ENCODE assay signal across 16 cellular contexts in the genomic region with DNA sequence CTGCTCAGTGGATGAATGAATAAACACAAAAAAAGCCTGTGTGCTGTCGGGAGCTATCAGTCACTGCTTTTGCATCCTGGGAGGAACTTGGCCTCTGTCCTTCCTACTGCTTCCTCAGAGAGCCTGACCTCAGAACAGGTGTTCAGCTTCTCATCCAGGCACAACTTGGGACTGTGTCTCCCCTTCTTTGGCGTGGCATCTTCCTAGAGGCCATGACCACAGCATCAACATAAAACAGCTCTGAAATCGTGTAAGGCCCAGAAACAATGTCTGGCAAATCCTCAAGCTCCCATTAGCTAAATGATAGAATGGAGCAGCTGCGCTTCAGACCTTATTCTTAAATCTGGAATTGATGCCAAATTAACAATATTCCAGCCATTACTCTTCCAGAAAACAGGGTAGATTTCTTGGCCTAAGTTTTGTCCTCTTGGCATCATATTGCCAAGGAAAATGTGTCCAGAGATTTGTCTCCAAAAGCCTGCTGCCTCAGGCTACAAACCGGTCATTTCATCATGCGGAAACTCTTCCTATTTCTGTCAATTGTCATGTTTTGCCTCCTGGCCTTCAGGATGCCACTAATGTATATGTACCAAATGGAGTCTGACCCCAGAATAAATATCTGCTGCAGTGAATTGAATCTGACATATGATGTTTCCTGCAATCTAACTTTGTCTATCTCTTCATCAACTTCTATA. TPM values are rescaled to one million over a fixed set of nuclear protein-coding genes. Genes with fewer than 3 reads are reported as not detected.
A peak's percentile ranks its signal among the peaks of the same experiment; 100 is the strongest.
DNase-seq lines count a peak whose midpoint lies in the region; ATAC-seq and TF ChIP-seq lines count a peak whose summit lies in the region.
"Had no signal": no experiment of that assay in that cellular context is flagged by ENCODE, and none has a peak within 500 bp of the region (broad histone marks: within the 10 kb centered on the region; RNA-seq: fewer than 3 reads in every experiment).

No MANE protein-coding gene starts in this region.

- DNase-seq in BE2C (peak; percentile 37), PC-3 (no peak), cerebellar cortex (ENCODE audit: low spot score) (peak; percentile 78), DMS79 treated with DMSO at 0.1 percent for 48 hours (lab: John Stamatoyannopoulos, UW) (no peak), ovary (no peak), HT-29 (ENCODE audit: low spot score) (no peak)
- DNase-seq in activated CD4-positive, alpha-beta T cell treated with anti-CD3 and anti-CD28 coated beads for 4 hours, result no peak
- DNase-seq: activated CD4-positive, CD25-positive, alpha-beta regulatory T cell treated with anti-CD3 and anti-CD28 coated beads, Interleukin-2, amount 50 U/mL, for 72 hours; effector CD4-positive, alpha-beta T cell; heart right ventricle; KG1; left ventricle myocardium inferior; NCI-H2081 had no signal

- H3K9me2 ChIP-seq in PC-3 (replicated peaks; ENCODE audit: low read length), result no peaks in the 10 kb centered on the region

- no TSS peak for BruUV-seq in PC-3 (replicated peaks; lab: Mats Ljungman, UMichigan)

- TF ChIP-seq CTCF in BE2C (IDR thresholded peaks at IDR 0.05; ENCODE audit: low read depth, low read length), result no peak
- no peak for TF ChIP-seq CTCF in PC-3 (conservative IDR thresholded peaks at IDR 0.05; ENCODE audit: low read depth, low read length)
- no peak for TF ChIP-seq CTCF in nephron (IDR thresholded peaks at IDR 0.05; ENCODE audit: unreplicated experiment in 3 of 3)
- TF ChIP-seq CTCF in ovary (IDR thresholded peaks at IDR 0.05), result no peak

- H3K4me2 ChIP-seq in PC-3 (ENCODE audit: low read length), result peak overlapping the region; percentile 71
- H3K4me2 ChIP-seq: neural progenitor cell had no signal

- H3K9me3 ChIP-seq in BE2C (no peaks in the 10 kb centered on the region), PC-3 (ENCODE audit: low read length) (no peaks in the 10 kb centered on the region), ovary (no peaks in the 10 kb centered on the region)
- H3K9me3 ChIP-seq: heart right ventricle, left ventricle myocardium inferior, tibial nerve had no signal

- no peaks in the 10 kb centered on the region for H3K36me3 Mint-ChIP-seq in nephron (ENCODE audit: low read depth)
- H3K36me3 Mint-ChIP-seq: neural progenitor cell had no signal

- 0 out of 2 replicates have a peak overlapping the region, but pooled peaks have one; percentile 28 for H2AFZ ChIP-seq in PC-3 (ENCODE audit: low read length)
- H2AFZ ChIP-seq: neural progenitor cell had no signal

- intact Hi-C loops in PC-3 (cut with micrococcal nuclease), result no loop called here
- intact Hi-C loops in ovary (cut with DNase I), result no loop called here

- peaks cover 11% of the 10 kb centered on the region for H3F3A ChIP-seq in PC-3 (ENCODE audit: low read length, unreplicated experiment)

- H3K27me3 ChIP-seq in BE2C, result no peaks in the 10 kb centered on the region
- H3K27me3 ChIP-seq in PC-3 (ENCODE audit: low read length), result no peaks in the 10 kb centered on the region
- no peaks in the 10 kb centered on the region for H3K27me3 ChIP-seq in ovary
- H3K27me3 ChIP-seq: neural progenitor cell, tibial nerve had no signal

- peaks cover 14% of the 10 kb centered on the region for H3K4me1 ChIP-seq in BE2C
- peaks cover 45% of the 10 kb centered on the region for H3K4me1 ChIP-seq in PC-3 (ENCODE audit: insufficient read depth, low read length)
- H3K4me1 ChIP-seq in ovary (ENCODE audit: insufficient read depth), result peaks cover 3% of the 10 kb centered on the region
- H3K4me1 ChIP-seq: left ventricle myocardium inferior, neural progenitor cell had no signal

- peak overlapping the region; percentile 84 for H3K9ac ChIP-seq in PC-3 (ENCODE audit: low read length)
- H3K9ac ChIP-seq: neural progenitor cell had no signal

- CTCF ChIA-PET in PC-3 (lab: Charles Lee), result interaction anchor here (0.9 to 1.1 kb wide), 2 partner anchors 8 to 96 kb away, joined by 4 to 5 read pairs; no protein-coding TSS in a partner anchor

- no peak for ATAC-seq in PC-3
- ATAC-seq: heart right ventricle had no signal

- H3K79me2 ChIP-seq in PC-3 (ENCODE audit: low read length), result no peaks in the 10 kb centered on the region

- H3K36me3 ChIP-seq in BE2C (no peaks in the 10 kb centered on the region), PC-3 (ENCODE audit: low read depth, low read length) (no peaks in the 10 kb centered on the region), ovary (no peaks in the 10 kb centered on the region)
- H3K36me3 ChIP-seq: heart right ventricle, left ventricle myocardium inferior, neural progenitor cell, tibial nerve had no signal

- H3K4me3 ChIP-seq in BE2C (ENCODE audit: low read depth, low read length), result no peak overlapping the region
- H3K4me3 ChIP-seq in PC-3 (ENCODE audit: low read length), result peak overlapping the region; percentile 37; the same call in 1 of the 2 replicates
- H3K4me3 ChIP-seq in ovary, result no peak overlapping the region
- H3K4me3 ChIP-seq: heart right ventricle, left ventricle myocardium inferior, neural progenitor cell, tibial nerve had no signal

- TF ChIP-seq POLR2A in ovary (IDR thresholded peaks at IDR 0.05), result no peak

- no peaks in the 10 kb centered on the region for H3K9me3 Mint-ChIP-seq in nephron
- H3K9me3 Mint-ChIP-seq: neural progenitor cell had no signal

- H3K4me1 Mint-ChIP-seq in nephron, result peaks cover 25% of the 10 kb centered on the region

- H3K27me3 Mint-ChIP-seq in nephron (ENCODE audit: low read depth), result no peaks in the 10 kb centered on the region

- H3K27ac ChIP-seq in PC-3 (ENCODE audit: low read length) (peak overlapping the region; percentile 98), ovary (no peak overlapping the region)
- H3K27ac ChIP-seq: left ventricle myocardium inferior, neural progenitor cell had no signal

- no peak overlapping the region for H3K4me3 Mint-ChIP-seq in nephron
- H3K4me3 Mint-ChIP-seq: neural progenitor cell had no signal

- POLR2A ChIA-PET in PC-3 (lab: Charles Lee; ENCODE audit: unreplicated experiment), result interaction anchor here (0.6 kb wide), 1 partner anchor 53 kb away, joined by 4 read pairs; the partner anchor contains the start of gene RAB27B

- no peaks in the 10 kb centered on the region for H4K20me1 ChIP-seq in PC-3 (ENCODE audit: low read length)

- H3K27ac Mint-ChIP-seq in nephron, result peak overlapping the region in 2 of 3 experiments; percentile 33 to 34
- H3K27ac Mint-ChIP-seq: neural progenitor cell had no signal

- 45 to 47% (median 46%) methylated on average over 6 of the region's 6 CpGs for WGBS in ovary, 3 donors

- TF ChIP-seq EP300 in ovary (IDR thresholded peaks at IDR 0.05), result no peak

RNA-seq across cellular contexts. Expression of gene RAB27B, which starts 53.2 kb away (rescaled TPM):
- polyA plus RNA-seq in BE2C (2012; ENCODE audit: insufficient read depth, insufficient read length, low read depth), result 7.3 TPM
- total RNA-seq in PC-3 (2014; rRNA removed) (10.3 and 13.2 TPM in 2 replicates), ovary (1 to 10 TPM in 1 of 7 donors, under 1 TPM in 6; 0.05 to 3.9 (median 0.12) TPM)
- polyA plus RNA-seq in ovary, result 1 to 10 TPM in 1 of 2 donors, under 1 TPM in 1; 0.08 to 1.9 TPM
- 4.9 and 5.4 TPM in 2 replicates for total RNA-seq in HT-29 (2014; rRNA removed; shearing (Covaris generic))

Comparison
In these comparisons a context has a peak if more than half of its experiments do, and no peak if none do; other contexts are left out.
1. DNase-seq: peak in BE2C (single experiment) and cerebellar cortex (single experiment); none in PC-3 (single experiment), DMS79 treated with DMSO at 0.1 percent for 48 hours (single experiment), activated CD4-positive, alpha-beta T cell treated with anti-CD3 and anti-CD28 coated beads for 4 hours (0 of 2), ovary (0 of 5) and HT-29 (single experiment).